ENCODE assay signal across 1 cellular context in the genomic region with DNA sequence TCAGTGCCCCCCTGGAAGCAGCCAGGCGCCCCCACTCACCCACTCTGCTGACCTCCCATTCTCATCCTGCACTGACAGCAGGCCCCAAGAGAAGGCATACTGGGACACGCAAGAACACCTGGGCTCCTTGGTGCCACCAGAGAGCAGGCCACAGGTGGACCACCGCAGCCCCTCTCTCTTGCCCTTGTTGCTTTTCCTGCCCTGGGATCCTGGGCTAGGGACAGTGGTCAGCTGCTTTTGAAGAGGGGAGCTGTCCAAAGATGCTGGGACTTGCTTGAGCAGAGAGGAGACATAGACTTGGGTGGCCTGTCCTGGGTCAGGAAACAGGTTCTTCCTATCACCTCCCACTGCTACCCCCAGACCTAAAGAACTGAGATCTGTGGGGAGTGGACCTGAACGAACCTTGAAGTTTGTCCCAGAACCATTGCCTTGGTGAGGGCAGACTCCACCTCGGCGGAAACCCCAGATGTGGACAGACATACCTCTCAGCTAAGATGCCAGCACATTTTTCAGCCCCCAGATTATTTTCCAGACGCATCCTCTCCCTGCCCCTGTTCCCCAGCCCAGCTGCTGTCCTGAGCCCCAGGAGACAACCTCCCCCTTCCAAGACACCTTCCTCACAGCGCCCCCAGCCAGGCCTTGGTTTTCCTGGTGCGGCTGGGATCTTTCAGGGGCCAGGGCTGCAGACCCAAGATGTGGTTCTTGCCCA.
TF ChIP-seq lines count a peak whose summit lies in the region.

No MANE protein-coding gene starts in this region.

TF ChIP-seq in H1, 55 proteins besides CTCF, POLR2A, EP300 and RAD21:
- no peak for TF ChIP-seq TCF12 (IDR thresholded peaks at IDR 0.05; ENCODE audit: low read depth, low read length)
- TF ChIP-seq SRF (IDR thresholded peaks at IDR 0.05; ENCODE audit: low read depth, low read length): no peak
- TF ChIP-seq NRF1 (IDR thresholded peaks at IDR 0.05; ENCODE audit: low read depth, low read length): no peak
- TF ChIP-seq BACH1 (IDR thresholded peaks at IDR 0.05; ENCODE audit: low read length): no peak
- TF ChIP-seq MAX (IDR thresholded peaks at IDR 0.05): no peak
- no peak for TF ChIP-seq CBX5 (IDR thresholded peaks at IDR 0.05; ENCODE audit: low read depth, low read length)
TF ChIP-seq in H1: peak in this region for 0.
